ENCODE assay signal across 13 cellular contexts in genomic region chr16:88359008-88359407, GRCh38. TPM values are rescaled to one million over a fixed set of nuclear protein-coding genes. Genes with fewer than 3 reads are reported as not detected.
DNase-seq lines count a peak whose midpoint lies in the region; ATAC-seq and TF ChIP-seq lines count a peak whose summit lies in the region.
"Had no signal": no experiment of that assay in that cellular context is flagged by ENCODE, and none has a peak within 500 bp of the region (broad histone marks: within the 10 kb centered on the region; RNA-seq: fewer than 3 reads in every experiment).

No MANE protein-coding gene starts in this region.

- no peak overlapping the region for H3K9ac ChIP-seq in endodermal cell (ENCODE audit: extremely low read depth, low read length, poor library complexity, severe bottlenecking)

- peak; percentile 1 for DNase-seq in BE2C
- DNase-seq in GM23338 (ENCODE audit: low spot score) = no peak
- no peak for DNase-seq in endodermal cell
- DNase-seq in posterior vena cava (ENCODE audit: low spot score) = peak; percentile 22
- no peak for DNase-seq in midbrain (lab: John Stamatoyannopoulos, UW)
- no peak for DNase-seq in DMS153 treated with DMSO at 0.1 percent for 48 hours (lab: John Stamatoyannopoulos, UW; ENCODE audit: unreplicated experiment)
- DNase-seq: AML-193; CD8-positive, alpha-beta memory T cell; Kasumi-1; NCI-H1105 treated with DMSO at 0.1 percent for 48 hours; NCI-H187; NCI-H69 had no signal

- H3K27ac ChIP-seq in GM23338 (ENCODE audit: low read depth) (no peak overlapping the region), endodermal cell (ENCODE audit: low read depth, low read length) (peak overlapping the region; percentile 77)

- peak; percentile 50 for ATAC-seq in GM23338
- ATAC-seq in HG03565 (IDR thresholded peaks at IDR 0.05; ENCODE audit: unreplicated experiment) = no peak

- H3K9me3 ChIP-seq in BE2C = no peaks in the 10 kb centered on the region
- peaks cover 11% of the 10 kb centered on the region for H3K9me3 ChIP-seq in endodermal cell (ENCODE audit: control insufficient read depth, low read length)

- no peaks in the 10 kb centered on the region for H3K4me1 ChIP-seq in BE2C
- 0 out of 2 replicates have a peak, but pooled peaks cover 11% of the 10 kb centered on the region for H3K4me1 ChIP-seq in GM23338 (ENCODE audit: insufficient read depth)
- no peaks in the 10 kb centered on the region for H3K4me1 ChIP-seq in endodermal cell (ENCODE audit: control insufficient read depth, insufficient read depth, low read length)

- no peaks in the 10 kb centered on the region for H3K9me2 ChIP-seq in GM23338 (ENCODE audit: insufficient read depth)

- H4K20me1 ChIP-seq in GM23338 (replicated peaks; ENCODE audit: insufficient read depth) = no peaks in the 10 kb centered on the region

- 72 to 83% methylated on average over 16 to 21 of the region's 21 CpGs for WGBS in endodermal cell (ENCODE audit: insufficient coverage in 1 of 2, insufficient read length in 1 of 2), 2 experiments

- H3K9me3 Mint-ChIP-seq in GM23338 = peaks cover 34% of the 10 kb centered on the region
- peaks cover 25% of the 10 kb centered on the region for H3K9me3 Mint-ChIP-seq in endodermal cell

- H3K4me3 Mint-ChIP-seq in GM23338 (no peak overlapping the region), endodermal cell (no peak overlapping the region)
- H3K4me3 Mint-ChIP-seq: CD8-positive, alpha-beta memory T cell had no signal

- no peaks in the 10 kb centered on the region for H3F3A ChIP-seq in GM23338 (replicated peaks; ENCODE audit: low read depth)

- no peaks in the 10 kb centered on the region for H3K36me3 Mint-ChIP-seq in GM23338 (ENCODE audit: low read depth)
- no peaks in the 10 kb centered on the region for H3K36me3 Mint-ChIP-seq in endodermal cell (ENCODE audit: low read depth)

- H3K4me2 ChIP-seq in GM23338 = no peak overlapping the region

- H3K27ac Mint-ChIP-seq in GM23338 (no peak overlapping the region), endodermal cell (no peak overlapping the region)

- H2AFZ ChIP-seq in GM23338 = 0 out of 2 replicates have a peak overlapping the region, but pooled peaks have one; percentile 23

- H3K4me3 ChIP-seq in BE2C (ENCODE audit: low read depth, low read length) (no peak overlapping the region), GM23338 (no peak overlapping the region), endodermal cell (ENCODE audit: low read length) (no peak overlapping the region)

- H3K27me3 Mint-ChIP-seq in GM23338 (ENCODE audit: insufficient read depth, low read depth, poor library complexity) = no peaks in the 10 kb centered on the region
- peaks cover 15% of the 10 kb centered on the region for H3K27me3 Mint-ChIP-seq in endodermal cell (ENCODE audit: insufficient read depth)

- H3K27me3 ChIP-seq in BE2C (no peaks in the 10 kb centered on the region), GM23338 (ENCODE audit: insufficient read depth) (no peaks in the 10 kb centered on the region), endodermal cell (ENCODE audit: control insufficient read depth, insufficient read depth, low read length, poor library complexity, severe bottlenecking) (no peaks in the 10 kb centered on the region)

- TF ChIP-seq CTCF in BE2C (IDR thresholded peaks at IDR 0.05; ENCODE audit: low read depth, low read length) (no peak), GM23338 (conservative IDR thresholded peaks at IDR 0.05; ENCODE audit: low read depth in 2 of 2) (no peak), endodermal cell (conservative IDR thresholded peaks at IDR 0.05) (no peak)

- H3K4me1 Mint-ChIP-seq in GM23338 (peaks cover 9% of the 10 kb centered on the region; the same call in 2 of the 3 replicates), endodermal cell (no peaks in the 10 kb centered on the region)
- H3K4me1 Mint-ChIP-seq: CD8-positive, alpha-beta memory T cell had no signal

- no peaks in the 10 kb centered on the region for H3K79me2 ChIP-seq in GM23338 (replicated peaks; ENCODE audit: insufficient read depth)

- intact Hi-C loops in posterior vena cava (cut with DNase I) = no loop called here

- H3K36me3 ChIP-seq in BE2C = no peaks in the 10 kb centered on the region
- H3K36me3 ChIP-seq in GM23338 (ENCODE audit: insufficient read depth) = no peaks in the 10 kb centered on the region
- H3K36me3 ChIP-seq in endodermal cell (ENCODE audit: control insufficient read depth, insufficient read depth, low read length) = no peaks in the 10 kb centered on the region

TF ChIP-seq in GM23338, 12 proteins besides CTCF, POLR2A, EP300 and RAD21 (continues in another document):
- no peak for TF ChIP-seq REST (IDR thresholded peaks at IDR 0.05; ENCODE audit: unreplicated experiment)
- TF ChIP-seq CREB1 (CRISPR knock-in tag; IDR thresholded peaks at IDR 0.05; ENCODE audit: low read depth) = no peak
- TF ChIP-seq NANOG (IDR thresholded peaks at IDR 0.05; ENCODE audit: borderline replicate concordance) = no peak
- TF ChIP-seq EZH2phosphoT487 (IDR thresholded peaks at IDR 0.05; ENCODE audit: unreplicated experiment) = no peak
- TF ChIP-seq ZNF114 (CRISPR knock-in tag; IDR thresholded peaks at IDR 0.05) = no peak

RNA-seq across cellular contexts. Expression of gene ZNF469, which starts 23.8 kb away (rescaled TPM):
- polyA plus RNA-seq in BE2C (2012; ENCODE audit: insufficient read depth, insufficient read length, low read depth) = not detected
- total RNA-seq in GM23338 (2014; rRNA removed; shearing (Covaris generic)) = 1.4 and 1.9 TPM in 2 replicates
- polyA plus RNA-seq in GM23338 (2016; fragmentation: Nextera tagmentation; extraction: Ambion mirVana) = 0.23 and 0.26 TPM in 2 replicates
- total RNA-seq in endodermal cell (1 to 10 TPM in 1 of 2 donors, under 1 TPM in 1; 0.68 to 4.7 TPM), posterior vena cava (1 to 10 TPM; 2.9 to 6.2 TPM)
- 0.53 TPM for polyA plus RNA-seq in endodermal cell (2013, experiment 1 of 2)
- 0.46 TPM for polyA plus RNA-seq in endodermal cell (2013, experiment 2 of 2)

Comparison
In these comparisons a context has a peak if more than half of its experiments do, and no peak if none do; other contexts are left out.
1. DNase-seq: peak in BE2C (single experiment) and posterior vena cava (single experiment); none in GM23338 (single experiment), endodermal cell (single experiment), midbrain (single experiment) and DMS153 treated with DMSO at 0.1 percent for 48 hours (single experiment).